In the genomic region with DNA sequence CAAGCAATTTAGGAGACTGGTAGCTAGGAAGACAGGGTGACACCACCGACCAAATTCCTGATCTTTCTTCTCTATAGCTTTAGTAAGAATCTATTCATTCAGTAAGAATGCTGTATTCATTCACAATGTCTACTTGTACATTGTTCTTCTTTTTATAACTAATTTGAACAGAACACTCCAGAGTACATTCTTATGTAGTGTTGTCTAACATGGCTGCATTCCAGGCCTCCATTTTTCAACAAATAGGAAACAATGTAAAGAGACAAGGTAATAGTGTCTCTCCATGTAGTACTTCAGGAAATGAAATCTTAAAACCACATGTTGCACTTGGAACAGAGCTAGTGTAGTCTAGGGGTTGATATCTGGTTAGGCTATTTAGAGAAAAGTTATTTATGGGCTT, we compare ENCODE assay signal across 1 cellular context.
TF ChIP-seq lines count a peak whose summit lies in the region.

No MANE protein-coding gene starts in this region.

TF ChIP-seq in HepG2, 621 proteins besides CTCF, POLR2A, EP300 and RAD21 (continued from another document):
- TF ChIP-seq, protein P1, sequence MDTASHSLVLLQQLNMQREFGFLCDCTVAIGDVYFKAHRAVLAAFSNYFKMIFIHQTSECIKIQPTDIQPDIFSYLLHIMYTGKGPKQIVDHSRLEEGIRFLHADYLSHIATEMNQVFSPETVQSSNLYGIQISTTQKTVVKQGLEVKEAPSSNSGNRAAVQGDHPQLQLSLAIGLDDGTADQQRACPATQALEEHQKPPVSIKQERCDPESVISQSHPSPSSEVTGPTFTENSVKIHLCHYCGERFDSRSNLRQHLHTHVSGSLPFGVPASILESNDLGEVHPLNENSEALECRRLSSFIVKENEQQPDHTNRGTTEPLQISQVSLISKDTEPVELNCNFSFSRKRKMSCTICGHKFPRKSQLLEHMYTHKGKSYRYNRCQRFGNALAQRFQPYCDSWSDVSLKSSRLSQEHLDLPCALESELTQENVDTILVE (CRISPR knock-in tag; IDR thresholded peaks at IDR 0.05), result no peak
- TF ChIP-seq KDM1A (CRISPR knock-in tag; IDR thresholded peaks at IDR 0.05), result no peak
- TF ChIP-seq, protein P2, sequence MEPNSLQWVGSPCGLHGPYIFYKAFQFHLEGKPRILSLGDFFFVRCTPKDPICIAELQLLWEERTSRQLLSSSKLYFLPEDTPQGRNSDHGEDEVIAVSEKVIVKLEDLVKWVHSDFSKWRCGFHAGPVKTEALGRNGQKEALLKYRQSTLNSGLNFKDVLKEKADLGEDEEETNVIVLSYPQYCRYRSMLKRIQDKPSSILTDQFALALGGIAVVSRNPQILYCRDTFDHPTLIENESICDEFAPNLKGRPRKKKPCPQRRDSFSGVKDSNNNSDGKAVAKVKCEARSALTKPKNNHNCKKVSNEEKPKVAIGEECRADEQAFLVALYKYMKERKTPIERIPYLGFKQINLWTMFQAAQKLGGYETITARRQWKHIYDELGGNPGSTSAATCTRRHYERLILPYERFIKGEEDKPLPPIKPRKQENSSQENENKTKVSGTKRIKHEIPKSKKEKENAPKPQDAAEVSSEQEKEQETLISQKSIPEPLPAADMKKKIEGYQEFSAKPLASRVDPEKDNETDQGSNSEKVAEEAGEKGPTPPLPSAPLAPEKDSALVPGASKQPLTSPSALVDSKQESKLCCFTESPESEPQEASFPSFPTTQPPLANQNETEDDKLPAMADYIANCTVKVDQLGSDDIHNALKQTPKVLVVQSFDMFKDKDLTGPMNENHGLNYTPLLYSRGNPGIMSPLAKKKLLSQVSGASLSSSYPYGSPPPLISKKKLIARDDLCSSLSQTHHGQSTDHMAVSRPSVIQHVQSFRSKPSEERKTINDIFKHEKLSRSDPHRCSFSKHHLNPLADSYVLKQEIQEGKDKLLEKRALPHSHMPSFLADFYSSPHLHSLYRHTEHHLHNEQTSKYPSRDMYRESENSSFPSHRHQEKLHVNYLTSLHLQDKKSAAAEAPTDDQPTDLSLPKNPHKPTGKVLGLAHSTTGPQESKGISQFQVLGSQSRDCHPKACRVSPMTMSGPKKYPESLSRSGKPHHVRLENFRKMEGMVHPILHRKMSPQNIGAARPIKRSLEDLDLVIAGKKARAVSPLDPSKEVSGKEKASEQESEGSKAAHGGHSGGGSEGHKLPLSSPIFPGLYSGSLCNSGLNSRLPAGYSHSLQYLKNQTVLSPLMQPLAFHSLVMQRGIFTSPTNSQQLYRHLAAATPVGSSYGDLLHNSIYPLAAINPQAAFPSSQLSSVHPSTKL (CRISPR knock-in tag; IDR thresholded peaks at IDR 0.05), result no peak
- TF ChIP-seq NFKB2 (CRISPR knock-in tag; IDR thresholded peaks at IDR 0.05; ENCODE audit: borderline replicate concordance), result no peak
- TF ChIP-seq CENPX (CRISPR knock-in tag; IDR thresholded peaks at IDR 0.05), result no peak
- TF ChIP-seq, protein P3, sequence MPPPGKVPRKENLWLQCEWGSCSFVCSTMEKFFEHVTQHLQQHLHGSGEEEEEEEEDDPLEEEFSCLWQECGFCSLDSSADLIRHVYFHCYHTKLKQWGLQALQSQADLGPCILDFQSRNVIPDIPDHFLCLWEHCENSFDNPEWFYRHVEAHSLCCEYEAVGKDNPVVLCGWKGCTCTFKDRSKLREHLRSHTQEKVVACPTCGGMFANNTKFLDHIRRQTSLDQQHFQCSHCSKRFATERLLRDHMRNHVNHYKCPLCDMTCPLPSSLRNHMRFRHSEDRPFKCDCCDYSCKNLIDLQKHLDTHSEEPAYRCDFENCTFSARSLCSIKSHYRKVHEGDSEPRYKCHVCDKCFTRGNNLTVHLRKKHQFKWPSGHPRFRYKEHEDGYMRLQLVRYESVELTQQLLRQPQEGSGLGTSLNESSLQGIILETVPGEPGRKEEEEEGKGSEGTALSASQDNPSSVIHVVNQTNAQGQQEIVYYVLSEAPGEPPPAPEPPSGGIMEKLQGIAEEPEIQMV (CRISPR knock-in tag; IDR thresholded peaks at IDR 0.05; ENCODE audit: low read depth), result no peak
- TF ChIP-seq, protein P4, sequence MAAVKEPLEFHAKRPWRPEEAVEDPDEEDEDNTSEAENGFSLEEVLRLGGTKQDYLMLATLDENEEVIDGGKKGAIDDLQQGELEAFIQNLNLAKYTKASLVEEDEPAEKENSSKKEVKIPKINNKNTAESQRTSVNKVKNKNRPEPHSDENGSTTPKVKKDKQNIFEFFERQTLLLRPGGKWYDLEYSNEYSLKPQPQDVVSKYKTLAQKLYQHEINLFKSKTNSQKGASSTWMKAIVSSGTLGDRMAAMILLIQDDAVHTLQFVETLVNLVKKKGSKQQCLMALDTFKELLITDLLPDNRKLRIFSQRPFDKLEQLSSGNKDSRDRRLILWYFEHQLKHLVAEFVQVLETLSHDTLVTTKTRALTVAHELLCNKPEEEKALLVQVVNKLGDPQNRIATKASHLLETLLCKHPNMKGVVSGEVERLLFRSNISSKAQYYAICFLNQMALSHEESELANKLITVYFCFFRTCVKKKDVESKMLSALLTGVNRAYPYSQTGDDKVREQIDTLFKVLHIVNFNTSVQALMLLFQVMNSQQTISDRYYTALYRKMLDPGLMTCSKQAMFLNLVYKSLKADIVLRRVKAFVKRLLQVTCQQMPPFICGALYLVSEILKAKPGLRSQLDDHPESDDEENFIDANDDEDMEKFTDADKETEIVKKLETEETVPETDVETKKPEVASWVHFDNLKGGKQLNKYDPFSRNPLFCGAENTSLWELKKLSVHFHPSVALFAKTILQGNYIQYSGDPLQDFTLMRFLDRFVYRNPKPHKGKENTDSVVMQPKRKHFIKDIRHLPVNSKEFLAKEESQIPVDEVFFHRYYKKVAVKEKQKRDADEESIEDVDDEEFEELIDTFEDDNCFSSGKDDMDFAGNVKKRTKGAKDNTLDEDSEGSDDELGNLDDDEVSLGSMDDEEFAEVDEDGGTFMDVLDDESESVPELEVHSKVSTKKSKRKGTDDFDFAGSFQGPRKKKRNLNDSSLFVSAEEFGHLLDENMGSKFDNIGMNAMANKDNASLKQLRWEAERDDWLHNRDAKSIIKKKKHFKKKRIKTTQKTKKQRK (IDR thresholded peaks at IDR 0.05; ENCODE audit: low read length), result no peak
- no peak for TF ChIP-seq SAFB2 (CRISPR knock-in tag; IDR thresholded peaks at IDR 0.05; ENCODE audit: borderline replicate concordance, low read depth)
- TF ChIP-seq ZNF224 (CRISPR knock-in tag; IDR thresholded peaks at IDR 0.05), result no peak
- TF ChIP-seq, protein P5, sequence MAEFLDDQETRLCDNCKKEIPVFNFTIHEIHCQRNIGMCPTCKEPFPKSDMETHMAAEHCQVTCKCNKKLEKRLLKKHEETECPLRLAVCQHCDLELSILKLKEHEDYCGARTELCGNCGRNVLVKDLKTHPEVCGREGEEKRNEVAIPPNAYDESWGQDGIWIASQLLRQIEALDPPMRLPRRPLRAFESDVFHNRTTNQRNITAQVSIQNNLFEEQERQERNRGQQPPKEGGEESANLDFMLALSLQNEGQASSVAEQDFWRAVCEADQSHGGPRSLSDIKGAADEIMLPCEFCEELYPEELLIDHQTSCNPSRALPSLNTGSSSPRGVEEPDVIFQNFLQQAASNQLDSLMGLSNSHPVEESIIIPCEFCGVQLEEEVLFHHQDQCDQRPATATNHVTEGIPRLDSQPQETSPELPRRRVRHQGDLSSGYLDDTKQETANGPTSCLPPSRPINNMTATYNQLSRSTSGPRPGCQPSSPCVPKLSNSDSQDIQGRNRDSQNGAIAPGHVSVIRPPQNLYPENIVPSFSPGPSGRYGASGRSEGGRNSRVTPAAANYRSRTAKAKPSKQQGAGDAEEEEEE (CRISPR knock-in tag; IDR thresholded peaks at IDR 0.05; ENCODE audit: borderline replicate concordance), result no peak
- no peak for TF ChIP-seq ATF1 (CRISPR knock-in tag; IDR thresholded peaks at IDR 0.05)
- TF ChIP-seq, protein P6, sequence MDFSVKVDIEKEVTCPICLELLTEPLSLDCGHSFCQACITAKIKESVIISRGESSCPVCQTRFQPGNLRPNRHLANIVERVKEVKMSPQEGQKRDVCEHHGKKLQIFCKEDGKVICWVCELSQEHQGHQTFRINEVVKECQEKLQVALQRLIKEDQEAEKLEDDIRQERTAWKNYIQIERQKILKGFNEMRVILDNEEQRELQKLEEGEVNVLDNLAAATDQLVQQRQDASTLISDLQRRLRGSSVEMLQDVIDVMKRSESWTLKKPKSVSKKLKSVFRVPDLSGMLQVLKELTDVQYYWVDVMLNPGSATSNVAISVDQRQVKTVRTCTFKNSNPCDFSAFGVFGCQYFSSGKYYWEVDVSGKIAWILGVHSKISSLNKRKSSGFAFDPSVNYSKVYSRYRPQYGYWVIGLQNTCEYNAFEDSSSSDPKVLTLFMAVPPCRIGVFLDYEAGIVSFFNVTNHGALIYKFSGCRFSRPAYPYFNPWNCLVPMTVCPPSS (IDR thresholded peaks at IDR 0.05), result no peak
- TF ChIP-seq ARNT (IDR thresholded peaks at IDR 0.05), result no peak
- no peak for TF ChIP-seq KLF6 (CRISPR knock-in tag; IDR thresholded peaks at IDR 0.05)
- no peak for TF ChIP-seq MEIS1 (CRISPR knock-in tag; IDR thresholded peaks at IDR 0.05; ENCODE audit: borderline replicate concordance)
- no peak for TF ChIP-seq ZBTB38 (CRISPR knock-in tag; IDR thresholded peaks at IDR 0.05)
- TF ChIP-seq, protein P7, sequence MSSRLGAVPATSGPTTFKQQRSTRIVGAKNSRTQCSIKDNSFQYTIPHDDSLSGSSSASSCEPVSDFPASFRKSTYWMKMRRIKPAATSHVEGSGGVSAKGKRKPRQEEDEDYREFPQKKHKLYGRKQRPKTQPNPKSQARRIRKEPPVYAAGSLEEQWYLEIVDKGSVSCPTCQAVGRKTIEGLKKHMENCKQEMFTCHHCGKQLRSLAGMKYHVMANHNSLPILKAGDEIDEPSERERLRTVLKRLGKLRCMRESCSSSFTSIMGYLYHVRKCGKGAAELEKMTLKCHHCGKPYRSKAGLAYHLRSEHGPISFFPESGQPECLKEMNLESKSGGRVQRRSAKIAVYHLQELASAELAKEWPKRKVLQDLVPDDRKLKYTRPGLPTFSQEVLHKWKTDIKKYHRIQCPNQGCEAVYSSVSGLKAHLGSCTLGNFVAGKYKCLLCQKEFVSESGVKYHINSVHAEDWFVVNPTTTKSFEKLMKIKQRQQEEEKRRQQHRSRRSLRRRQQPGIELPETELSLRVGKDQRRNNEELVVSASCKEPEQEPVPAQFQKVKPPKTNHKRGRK (CRISPR knock-in tag; IDR thresholded peaks at IDR 0.05), result no peak
